ENCODE assay signal across 29 cellular contexts in the genomic region with DNA sequence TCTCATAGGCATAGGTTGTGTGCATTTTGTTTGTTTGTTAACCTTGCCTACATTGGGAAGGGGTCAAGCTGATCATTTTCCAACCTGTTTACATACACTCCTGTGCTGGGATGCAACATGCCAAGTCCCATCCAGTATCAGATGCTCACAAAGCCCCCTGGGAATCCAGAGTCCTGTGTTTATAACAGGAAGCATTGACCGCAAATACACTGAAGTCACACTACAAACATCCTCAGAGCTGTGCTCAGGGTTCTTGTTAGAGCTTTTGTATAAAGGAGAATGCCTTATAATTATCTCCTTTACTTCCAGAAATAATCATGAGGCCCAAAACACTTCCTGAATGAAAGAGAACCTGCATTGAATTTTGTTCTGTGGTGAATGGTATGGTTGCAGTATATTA.
"Had no signal": no experiment of that assay in that cellular context is flagged by ENCODE, and none has a peak within 500 bp of the region (broad histone marks: within the 10 kb centered on the region; RNA-seq: fewer than 3 reads in every experiment).

No MANE protein-coding gene starts in this region.

- DNase-seq: dermis blood vessel endothelial cell; effector memory CD4-positive, alpha-beta T cell; foreskin keratinocyte; heart left ventricle; hippocampal formation; islet precursor cell; kidney glomerular epithelial cell; left colon; left ventricle myocardium inferior; lower lobe of right lung; mucosa of descending colon; naive B cell; sigmoid colon; spleen; stimulated activated CD4-positive, alpha-beta T cell treated with anti-CD3 and anti-CD28 coated beads, Interleukin-4, amount 100 ng/mL, for 4 hours; stimulated activated naive CD8-positive, alpha-beta T cell treated with anti-CD3 and anti-CD28 coated beads, Interleukin-15, Interleukin-2, amounts not matched to agents 100 U/mL and 50 U/mL, for 24 hours; substantia nigra; testis; tibial artery; upper lobe of left lung had no signal

- H3K36me3 ChIP-seq: esophagus muscularis mucosa, gastroesophageal sphincter, heart left ventricle, left ventricle myocardium inferior, lower lobe of right lung, neutrophil, right atrium auricular region, sigmoid colon, spleen, tibial artery, upper lobe of left lung had no signal

- H3K27ac ChIP-seq: coronary artery, esophagus muscularis mucosa, foreskin keratinocyte, gastroesophageal sphincter, heart left ventricle, left ventricle myocardium inferior, lower lobe of right lung, neutrophil, parathyroid adenoma, right atrium auricular region, sigmoid colon, skin epidermis, spleen, testis, tibial artery, upper lobe of left lung had no signal

- ATAC-seq: foreskin keratinocyte; gastroesophageal sphincter; heart left ventricle; left colon; lower lobe of right lung; mucosa of descending colon; natural killer cell treated with Interleukin-12 subunit alpha and Interleukin-12 subunit beta and Interleukin-15 and Interleukin-18, amount 100 ng/mL, for 72 hours; stimulated activated memory B cell treated with anti-CD40 and anti-IgM and Interleukin-4, amounts not matched to agents 10 μg/mL and 1 μg/mL and 100 μg/mL, for 72 hours; stimulated activated naive CD8-positive, alpha-beta T cell treated with anti-CD3 and anti-CD28 coated beads, Interleukin-15, Interleukin-2, amounts not matched to agents 100 U/mL and 50 U/mL, for 24 hours had no signal

- H3K4me1 ChIP-seq: esophagus muscularis mucosa, foreskin keratinocyte, gastroesophageal sphincter, lower lobe of right lung, parathyroid adenoma, right atrium auricular region, sigmoid colon, spleen, testis, tibial artery, upper lobe of left lung had no signal

- H3K4me3 ChIP-seq: coronary artery, esophagus muscularis mucosa, gastroesophageal sphincter, heart left ventricle, left ventricle myocardium inferior, lower lobe of right lung, mucosa of descending colon, right atrium auricular region, sigmoid colon, skin epidermis, spleen, testis, tibial artery, upper lobe of left lung had no signal

- H3K9me3 ChIP-seq: esophagus muscularis mucosa, gastroesophageal sphincter, lower lobe of right lung, neutrophil, sigmoid colon, testis, tibial artery, upper lobe of left lung had no signal

- H3K27me3 ChIP-seq: esophagus muscularis mucosa, foreskin keratinocyte, gastroesophageal sphincter, heart left ventricle, neutrophil, right atrium auricular region, sigmoid colon, spleen, testis, tibial artery, upper lobe of left lung had no signal
